Comparison of ENCODE assay signal across 8 cellular contexts in genomic region chr9:34500623-34501267, GRCh38. TPM values are rescaled to one million over a fixed set of nuclear protein-coding genes. Genes with fewer than 3 reads are reported as not detected.
DNase-seq lines count a peak whose midpoint lies in the region; ATAC-seq, FAIRE-seq and TF ChIP-seq lines count a peak whose summit lies in the region.

No MANE protein-coding gene starts in this region.

- H3K27ac ChIP-seq in HL-60 (replicated peaks) (no peak overlapping the region), foreskin keratinocyte (no peak overlapping the region)

- peak; percentile 80 for DNase-seq in D341Med (ENCODE audit: low spot score)
- peak; percentile 28 to 40 for DNase-seq in HL-60 (ENCODE audit: low read depth in 1 of 2, low spot score in 1 of 2)
- DNase-seq in RCC 7860 (ENCODE audit: low spot score) = peak; percentile 28
- peak; percentile 55 to 64 for DNase-seq in activated T-helper 1 cell treated with anti-CD3 and anti-CD28 coated beads, Interleukin-2, amount 50 U/mL, for 16 hours (ENCODE audit: low read depth in 1 of 2, low spot score in 1 of 2)
- peak; percentile 14 to 44 for DNase-seq in foreskin keratinocyte
- DNase-seq in posterior cingulate gyrus = peak in 9 of 10 donors; percentile 54 to 95 (median 80)
- DNase-seq in urothelium cell line (ENCODE audit: low spot score) = peak; percentile 60

- H3K4me1 ChIP-seq in foreskin keratinocyte = peaks cover 6% of the 10 kb centered on the region

- TF ChIP-seq CTCF in HL-60 (IDR thresholded peaks at IDR 0.05; ENCODE audit: insufficient read depth, low read length) (peak; percentile 97), foreskin keratinocyte (conservative IDR thresholded peaks at IDR 0.05) (peak; percentile 95)

- no peak overlapping the region for H3K4me3 ChIP-seq in HL-60 (replicated peaks; ENCODE audit: insufficient read depth, low read length)

- H3K27me3 ChIP-seq in HL-60 (ENCODE audit: insufficient read depth, poor library complexity, severe bottlenecking) (peaks cover 6% of the 10 kb centered on the region), foreskin keratinocyte (peaks cover 41% of the 10 kb centered on the region)

- ATAC-seq in foreskin keratinocyte = peak; percentile 55
- ATAC-seq in HG02852 (IDR thresholded peaks at IDR 0.05; ENCODE audit: unreplicated experiment) = no peak

- no peak for FAIRE-seq in RCC 7860 (lab: Jason Lieb, UNC)
- no peak for FAIRE-seq in urothelium cell line (lab: Jason Lieb, UNC)

- intact Hi-C loops in posterior cingulate gyrus (cut with DNase I) = loop anchor here (1.0 to 5.0 kb wide), 6 partner anchors 43 to 168 kb away; partner anchors contain the start of genes DNAI1 and FAM219A

RNA-seq across cellular contexts. Expression of gene ENHO, which starts 22.0 kb away (rescaled TPM):
- not detected in 2 replicates for total RNA-seq in foreskin keratinocyte
- polyA plus RNA-seq in foreskin keratinocyte = 0.10 and 0.13 TPM in 2 replicates

RNA-seq across cellular contexts. Expression of gene DNAI1, which starts 42.1 kb away (rescaled TPM):
- not detected in 2 replicates for total RNA-seq in foreskin keratinocyte
- polyA plus RNA-seq in foreskin keratinocyte = not detected in 2 replicates

RNA-seq across cellular contexts. Expression of gene FAM219A, which starts 42.4 kb away (rescaled TPM):
- 9.4 and 10.6 TPM in 2 replicates for total RNA-seq in foreskin keratinocyte
- 7.8 and 7.9 TPM in 2 replicates for polyA plus RNA-seq in foreskin keratinocyte

Comparison
In these comparisons a context has a peak if more than half of its experiments do, and no peak if none do; other contexts are left out.
1. DNase-seq: peak in every context shown above with its lines; median percentile 80 in D341Med; 80 in posterior cingulate gyrus; 60 in urothelium cell line; 60 in activated T-helper 1 cell treated with anti-CD3 and anti-CD28 coated beads, Interleukin-2, amount 50 U/mL, for 16 hours; 34 in HL-60; 29 in foreskin keratinocyte; 28 in RCC 7860.